ENCODE assay signal across 8 cellular contexts in genomic region chr2:184598313-184599053, GRCh38. TPM values are rescaled to one million over a fixed set of nuclear protein-coding genes. Genes with fewer than 3 reads are reported as not detected.
DNase-seq lines count a peak whose midpoint lies in the region; ATAC-seq and TF ChIP-seq lines count a peak whose summit lies in the region.

TSS of gene ZNF804A (plus strand) at chr2:184598529. CDS start at chr2:184598960, 431 bp downstream.

- DNase-seq in COR-L47 (lab: John Stamatoyannopoulos, UW) (peak; percentile 74), NCI-H446 (lab: John Stamatoyannopoulos, UW) (peak; percentile 60 to 94), HPDE6-E6E7 (ENCODE audit: extremely low spot score) (no peak)
- DNase-seq in activated T-cell treated with anti-CD3 and anti-CD28 coated beads, Interleukin-2, amount 50 U/mL, for 72 hours, result peak; percentile 8 to 21

- peaks cover 0 to 21% (median 3%) of the 10 kb centered on the region in 3 donors for H3K4me1 ChIP-seq in gastroesophageal sphincter

- peaks cover 31% of the 10 kb centered on the region for H3K27me3 Mint-ChIP-seq in activated T-cell treated with anti-CD3 and anti-CD28 coated beads, Interleukin-2, amount 50 U/mL, for 72 hours (ENCODE audit: low read depth)
- H3K27me3 Mint-ChIP-seq in nephron (ENCODE audit: low read depth), result peaks cover 65% of the 10 kb centered on the region

- TF ChIP-seq POLR2A in gastroesophageal sphincter (IDR thresholded peaks at IDR 0.05), result no peak

- H3K9me3 Mint-ChIP-seq in activated T-cell treated with anti-CD3 and anti-CD28 coated beads, Interleukin-2, amount 50 U/mL, for 72 hours, result no peaks in the 10 kb centered on the region
- no peaks in the 10 kb centered on the region for H3K9me3 Mint-ChIP-seq in nephron

- WGBS in gastroesophageal sphincter (ENCODE audit: low coverage in 1 of 2), 2 donors, result 0% methylated on average over 5 of the region's 88 CpGs; no CpG with 5 or more reads in 1 of the 2 donors

- peak; percentile 85 for ATAC-seq in GM19025 (IDR thresholded peaks at IDR 0.05; ENCODE audit: low read depth, unreplicated experiment)
- peak; percentile 77 for ATAC-seq in HG03064 (IDR thresholded peaks at IDR 0.05; ENCODE audit: low read depth, unreplicated experiment)
- ATAC-seq in activated T-cell treated with anti-CD3 and anti-CD28 coated beads, Interleukin-2, amount 50 U/mL, for 72 hours (replicated peaks in 1 of 2), result peak; percentile 63 to 79
- ATAC-seq in gastroesophageal sphincter, result peak; percentile 60

- H3K4me3 Mint-ChIP-seq in activated T-cell treated with anti-CD3 and anti-CD28 coated beads, Interleukin-2, amount 50 U/mL, for 72 hours, result peak within 1 kb of the TSS; percentile 74 to 79
- H3K4me3 Mint-ChIP-seq in nephron, result peak within 1 kb of the TSS; percentile 88 to 91 (median 91)

- H3K36me3 ChIP-seq in gastroesophageal sphincter, result no peaks in the 10 kb centered on the region

- no peak within 1 kb of the TSS for H3K27ac Mint-ChIP-seq in activated T-cell treated with anti-CD3 and anti-CD28 coated beads, Interleukin-2, amount 50 U/mL, for 72 hours
- peak within 1 kb of the TSS; percentile 2 to 71 (median 70) for H3K27ac Mint-ChIP-seq in nephron

- peaks cover 0 to 2% of the 10 kb centered on the region in 2 donors for H3K36me3 Mint-ChIP-seq in activated T-cell treated with anti-CD3 and anti-CD28 coated beads, Interleukin-2, amount 50 U/mL, for 72 hours (ENCODE audit: insufficient read depth in 2 of 2)
- no peaks in the 10 kb centered on the region for H3K36me3 Mint-ChIP-seq in nephron (ENCODE audit: low read depth)

- H3K4me1 Mint-ChIP-seq in activated T-cell treated with anti-CD3 and anti-CD28 coated beads, Interleukin-2, amount 50 U/mL, for 72 hours (ENCODE audit: low read depth), result peaks cover 15% of the 10 kb centered on the region
- H3K4me1 Mint-ChIP-seq in nephron, result peaks cover 6% of the 10 kb centered on the region

- peak within 1 kb of the TSS; percentile 57 to 62 for H3K4me3 ChIP-seq in gastroesophageal sphincter

- peaks cover 21% of the 10 kb centered on the region for H3K27me3 ChIP-seq in gastroesophageal sphincter

- peak within 1 kb of the TSS in 1 of 4 donors; percentile 51 for H3K27ac ChIP-seq in gastroesophageal sphincter

- TF ChIP-seq CTCF in gastroesophageal sphincter (IDR thresholded peaks at IDR 0.05), result no peak
- no peak for TF ChIP-seq CTCF in nephron (IDR thresholded peaks at IDR 0.05; ENCODE audit: unreplicated experiment in 3 of 3)

- H3K9me3 ChIP-seq in gastroesophageal sphincter, result no peaks in the 10 kb centered on the region

- TF ChIP-seq EP300 in gastroesophageal sphincter (IDR thresholded peaks at IDR 0.05), result no peak

RNA-seq across cellular contexts. Expression of gene ZNF804A, which starts in this region (rescaled TPM):
- total RNA-seq in activated T-cell treated with anti-CD3 and anti-CD28 coated beads, Interleukin-2, amount 50 U/mL, for 72 hours, result not detected
- total RNA-seq in gastroesophageal sphincter, result under 1 TPM in 3 of 4 donors, not detected in 1; under 0.01 to 0.08 (median 0.07) TPM

Comparison
In these comparisons a context has a peak if more than half of its experiments do, and no peak if none do; other contexts are left out.
1. Peak in DNase-seq and ATAC-seq in activated T-cell treated with anti-CD3 and anti-CD28 coated beads, Interleukin-2, amount 50 U/mL, for 72 hours; RNA of the gene not detected or under 1 TPM.
2. Peak in ATAC-seq and H3K4me3 ChIP-seq in gastroesophageal sphincter; RNA of the gene not detected or under 1 TPM.